Comparison of ENCODE assay signal across 1 cellular context in genomic region chr14:50116221-50116956, GRCh38.
TF ChIP-seq lines count a peak whose summit lies in the region.

Gene VCPKMT (minus strand): TSS chr14:50116572. CDS start chr14:50116552, 20 bp downstream.

TF ChIP-seq in K562, 482 proteins besides CTCF, POLR2A, EP300 and RAD21 (continued from another document and continues in another):
- TF ChIP-seq MGA (IDR thresholded peaks at IDR 0.05) (no peak), JUND (IDR thresholded peaks at IDR 0.05; ENCODE audit: borderline replicate concordance, low read depth, low read length) (no peak), JUND (tag; IDR thresholded peaks at IDR 0.05; ENCODE audit: borderline replicate concordance, low read depth, low read length) (no peak; the same call in 2 of the 3 replicates), U2AF1 (optimal IDR thresholded peaks at IDR 0.05; ENCODE audit: low read depth, low read length) (no peak), HIVEP1 (CRISPR knock-in tag; IDR thresholded peaks at IDR 0.05) (no peak), ZNF589 (CRISPR knock-in tag; IDR thresholded peaks at IDR 0.05; ENCODE audit: low read depth) (no peak), KDM1A (IDR thresholded peaks at IDR 0.05) (no peak), ZNF140 (CRISPR knock-in tag; IDR thresholded peaks at IDR 0.05) (no peak), CTCFL (IDR thresholded peaks at IDR 0.05; ENCODE audit: borderline replicate concordance, insufficient read depth, low read depth, low read length, poor library complexity, severe bottlenecking) (no peak), NFYB (IDR thresholded peaks at IDR 0.05; ENCODE audit: extremely low read depth, insufficient read length) (no peak), ELF2 (CRISPR knock-in tag; IDR thresholded peaks at IDR 0.05) (peak; percentile 42; the same call in 1 of the 2 replicates), ZNF583 (CRISPR knock-in tag; IDR thresholded peaks at IDR 0.05) (no peak), ARID1B (IDR thresholded peaks at IDR 0.05) (0 out of 2 replicates have a peak, but pooled peaks have one; percentile 29), CBX2 (IDR thresholded peaks at IDR 0.05; ENCODE audit: insufficient read depth, low read length, poor library complexity, severe bottlenecking) (no peak), NONO (IDR thresholded peaks at IDR 0.05; ENCODE audit: low read depth in 2 of 2, low read length in 1 of 2) (no peak), HNRNPK (IDR thresholded peaks at IDR 0.05; ENCODE audit: low read depth, low read length, poor library complexity, severe bottlenecking) (no peak), TBL1XR1 (IDR thresholded peaks at IDR 0.05; ENCODE audit: low read length in 2 of 2) (peak in 1 of 2 experiments; percentile 67; a peak in 2 of 4 replicates), PATZ1 (CRISPR knock-in tag; IDR thresholded peaks at IDR 0.05; ENCODE audit: borderline replicate concordance) (no peak), TRIM25 (IDR thresholded peaks at IDR 0.05; ENCODE audit: borderline replicate concordance) (no peak), FUS (optimal IDR thresholded peaks at IDR 0.05; ENCODE audit: low read depth, low read length) (no peak), RREB1 (CRISPR knock-in tag; IDR thresholded peaks at IDR 0.05) (no peak), ATF3 (IDR thresholded peaks at IDR 0.05) (no peak), ATF3 (CRISPR knock-in tag; conservative IDR thresholded peaks at IDR 0.05) (no peak), ZNF75A (CRISPR knock-in tag; IDR thresholded peaks at IDR 0.05) (no peak), ZNF280A (IDR thresholded peaks at IDR 0.05; ENCODE audit: low read depth, partially characterized antibody) (no peak), ETV1 (tag; conservative IDR thresholded peaks at IDR 0.05; ENCODE audit: low read depth) (no peak; the same call in 1 of the 2 replicates), ZNF316 (IDR thresholded peaks at IDR 0.05) (no peak)
